ENCODE assay signal across 17 cellular contexts in genomic region chr13:21008026-21008425, GRCh38. TPM values are rescaled to one million over a fixed set of nuclear protein-coding genes. Genes with fewer than 3 reads are reported as not detected.
DNase-seq lines count a peak whose midpoint lies in the region; ATAC-seq and TF ChIP-seq lines count a peak whose summit lies in the region.
"Had no signal": no experiment of that assay in that cellular context is flagged by ENCODE, and none has a peak within 500 bp of the region (broad histone marks: within the 10 kb centered on the region; RNA-seq: fewer than 3 reads in every experiment).

No MANE protein-coding gene starts in this region.

- H3K36me3 Mint-ChIP-seq in chondrocyte (ENCODE audit: low read depth): no peaks in the 10 kb centered on the region
- H3K36me3 Mint-ChIP-seq: CD4-positive, CD25-positive, alpha-beta regulatory T cell had no signal

- no peak overlapping the region for H3K4me3 ChIP-seq in tibial artery
- H3K4me3 ChIP-seq: BLaER1 treated with 17β-estradiol and CSF1 and Interleukin-3, amounts not matched to agents 10 nM and 100 nM had no signal

- H3K9me3 Mint-ChIP-seq in chondrocyte (ENCODE audit: low read depth): no peaks in the 10 kb centered on the region
- H3K9me3 Mint-ChIP-seq: H9 had no signal

- intact Hi-C loops in Right ventricle myocardium inferior (cut with DNase I): no loop called here
- intact Hi-C loops in left cardiac atrium (cut with DNase I): no loop called here
- intact Hi-C loops in tibial artery (cut with DNase I; ENCODE audit: low total_unique reads): no loop called here

- peak; percentile 71 for DNase-seq in Right ventricle myocardium inferior (ENCODE audit: missing footprints)
- DNase-seq in left cardiac atrium: no peak
- peak; percentile 87 for DNase-seq in chondrocyte (ENCODE audit: low spot score)
- DNase-seq in mesenteric fat pad (ENCODE audit: low spot score): peak; percentile 84
- DNase-seq in tibial artery: peak; percentile 11 to 61
- no peak for DNase-seq in activated CD4-positive, alpha-beta T cell treated with anti-CD3 and anti-CD28 coated beads for 48 hours
- no peak for DNase-seq in AG08395 (ENCODE audit: low spot score)
- DNase-seq: 8988T; CD4-positive, CD25-positive, alpha-beta regulatory T cell; DMS153; DMS79 treated with DMSO at 0.1 percent for 48 hours; EL; GOT3; H9 had no signal

- peak overlapping the region; percentile 71 for H3K27ac Mint-ChIP-seq in chondrocyte (ENCODE audit: unreplicated experiment)
- H3K27ac Mint-ChIP-seq: CD4-positive, CD25-positive, alpha-beta regulatory T cell; H9 had no signal

- no peaks in the 10 kb centered on the region for H3K27me3 ChIP-seq in tibial artery
- H3K27me3 ChIP-seq: BLaER1 treated with 17β-estradiol and CSF1 and Interleukin-3, amounts not matched to agents 10 nM and 100 nM had no signal

- ATAC-seq in Right ventricle myocardium inferior (no peak), left cardiac atrium (no peak), HG02588 (IDR thresholded peaks at IDR 0.05; ENCODE audit: unreplicated experiment) (no peak)
- ATAC-seq: HepG2 had no signal

- TF ChIP-seq CTCF in chondrocyte (IDR thresholded peaks at IDR 0.05) (no peak), tibial artery (IDR thresholded peaks at IDR 0.05) (no peak)

- no peaks in the 10 kb centered on the region for H3K9me3 ChIP-seq in tibial artery

- no peak overlapping the region for H3K27ac ChIP-seq in tibial artery
- H3K27ac ChIP-seq: BLaER1 treated with 17β-estradiol and CSF1 and Interleukin-3, amounts not matched to agents 10 nM and 100 nM had no signal

- H3K4me1 Mint-ChIP-seq in chondrocyte (ENCODE audit: low read depth): peaks cover 77% of the 10 kb centered on the region

- H3K4me3 Mint-ChIP-seq in chondrocyte (ENCODE audit: unreplicated experiment): no peak overlapping the region
- H3K4me3 Mint-ChIP-seq: CD4-positive, CD25-positive, alpha-beta regulatory T cell; H9 had no signal

- no peaks in the 10 kb centered on the region for H3K36me3 ChIP-seq in tibial artery

- H3K4me1 ChIP-seq in tibial artery: peaks cover 0 to 78% (median 24%) of the 10 kb centered on the region in 4 donors

- no peaks in the 10 kb centered on the region for H3K27me3 Mint-ChIP-seq in chondrocyte (ENCODE audit: low read depth)

RNA-seq across cellular contexts. Expression of gene LATS2, which starts 53.4 kb away (rescaled TPM):
- total RNA-seq in Right ventricle myocardium inferior (23.7 TPM), left cardiac atrium (10 to 100 TPM; 19.3 to 30.9 TPM), chondrocyte (58.1 to 104 TPM (median 100 TPM) in 3 replicates), mesenteric fat pad (48.7 TPM)

Comparison
In these comparisons a context has a peak if more than half of its experiments do, and no peak if none do; other contexts are left out.
1. DNase-seq: peak in Right ventricle myocardium inferior (single experiment), chondrocyte (single experiment), mesenteric fat pad (single experiment) and tibial artery (2 of 2); none in left cardiac atrium (single experiment), activated CD4-positive, alpha-beta T cell treated with anti-CD3 and anti-CD28 coated beads for 48 hours (single experiment) and AG08395 (single experiment).